1 cellular context compared by ENCODE assay signal in genomic region chr1:228166170-228166936, GRCh38.
TF ChIP-seq lines count a peak whose summit lies in the region.

No MANE protein-coding gene starts in this region.

TF ChIP-seq in GM12878, 131 proteins besides CTCF, POLR2A, EP300 and RAD21 (continued from another document and continues in another):
- TF ChIP-seq PRDM15 (CRISPR knock-in tag; IDR thresholded peaks at IDR 0.05) (no peak), KAT2A (conservative IDR thresholded peaks at IDR 0.05; ENCODE audit: control insufficient read depth, low read depth, low read length) (no peak), MLLT1 (IDR thresholded peaks at IDR 0.05) (no peak), IRF4 (IDR thresholded peaks at IDR 0.05; ENCODE audit: low read depth, low read length) (no peak), SIX5 (IDR thresholded peaks at IDR 0.05; ENCODE audit: low read depth, low read length, severe bottlenecking) (no peak), SIN3A (IDR thresholded peaks at IDR 0.05; ENCODE audit: low read depth, low read length) (0 out of 2 replicates have a peak, but pooled peaks have one; percentile 50), E4F1 (IDR thresholded peaks at IDR 0.05; ENCODE audit: borderline replicate concordance, partially characterized antibody) (no peak), IRF5 (IDR thresholded peaks at IDR 0.05; ENCODE audit: borderline replicate concordance) (no peak), SUZ12 (IDR thresholded peaks at IDR 0.05; ENCODE audit: unreplicated experiment) (no peak), FOXK2 (IDR thresholded peaks at IDR 0.05) (peak; percentile 65), E2F8 (IDR thresholded peaks at IDR 0.05; ENCODE audit: low read depth, partially characterized antibody) (no peak), WRNIP1 (IDR thresholded peaks at IDR 0.05; ENCODE audit: borderline replicate concordance, low read depth, low read length) (no peak), BCL11A (IDR thresholded peaks at IDR 0.05; ENCODE audit: low read depth, low read length) (no peak), PBX3 (IDR thresholded peaks at IDR 0.05; ENCODE audit: insufficient replicate concordance, low read depth, low read length) (peak; percentile 91), SRF (IDR thresholded peaks at IDR 0.05; ENCODE audit: low read depth in 2 of 2, low read length in 2 of 2) (no peak), ASH2L (IDR thresholded peaks at IDR 0.05; ENCODE audit: borderline replicate concordance, low read depth) (no peak), SREBF2 (IDR thresholded peaks at IDR 0.05; ENCODE audit: low read length) (no peak), NRF1 (conservative IDR thresholded peaks at IDR 0.05; ENCODE audit: low read depth, low read length) (no peak), CHD4 (IDR thresholded peaks at IDR 0.05) (no peak), FOXM1 (IDR thresholded peaks at IDR 0.05; ENCODE audit: low read depth, low read length) (no peak), MTA3 (IDR thresholded peaks at IDR 0.05; ENCODE audit: borderline replicate concordance, low read length) (no peak), ATF7 (IDR thresholded peaks at IDR 0.05; ENCODE audit: low read depth) (no peak), REST (IDR thresholded peaks at IDR 0.05; ENCODE audit: low read depth, low read length) (no peak), NBN (IDR thresholded peaks at IDR 0.05) (no peak), TBL1XR1 (IDR thresholded peaks at IDR 0.05; ENCODE audit: low read depth, low read length) (no peak), STAT3 (IDR thresholded peaks at IDR 0.05; ENCODE audit: low read depth, low read length) (no peak), ZBTB33 (IDR thresholded peaks at IDR 0.05) (no peak), GABPA (IDR thresholded peaks at IDR 0.05; ENCODE audit: low read depth) (no peak), NR2F1 (conservative IDR thresholded peaks at IDR 0.05) (no peak), TARDBP (IDR thresholded peaks at IDR 0.05; ENCODE audit: borderline replicate concordance) (no peak), ZNF592 (IDR thresholded peaks at IDR 0.05) (no peak), NR2C1 (IDR thresholded peaks at IDR 0.05) (no peak), BHLHE40 (IDR thresholded peaks at IDR 0.05; ENCODE audit: borderline replicate concordance in 1 of 2, low read depth in 2 of 2, low read length in 1 of 2) (no peak), CBX5 (IDR thresholded peaks at IDR 0.05; ENCODE audit: low read depth) (no peak), SPI1 (IDR thresholded peaks at IDR 0.05; ENCODE audit: borderline replicate concordance, insufficient read depth, low read depth, low read length) (no peak), HDGF (IDR thresholded peaks at IDR 0.05) (no peak)
